10 cellular contexts compared by ENCODE assay signal in genomic region chrX:52692034-52692433, GRCh38. TPM values are rescaled to one million over a fixed set of nuclear protein-coding genes. Genes with fewer than 3 reads are reported as not detected.
"Had no signal": no experiment of that assay in that cellular context is flagged by ENCODE, and none has a peak within 500 bp of the region (broad histone marks: within the 10 kb centered on the region; RNA-seq: fewer than 3 reads in every experiment).

No MANE protein-coding gene starts in this region.

RNA-seq across cellular contexts. Expression of gene SSX2, which starts 14.9 kb away (rescaled TPM):
- total RNA-seq: OCI-LY7, PC-3, Peyer's patch, Right ventricle myocardium inferior, Right ventricle myocardium superior, RPMI7951, SJCRH30, SJSA1, SK-MEL-5 had no signal

RNA-seq across cellular contexts. Expression of gene SSX7, which starts 37.3 kb away (rescaled TPM):
- total RNA-seq: OCI-LY7, PC-3, PC-9, Peyer's patch, Right ventricle myocardium inferior, Right ventricle myocardium superior, RPMI7951, SJCRH30, SJSA1, SK-MEL-5 had no signal

RNA-seq across cellular contexts. Expression of gene SSX2B, which starts 59.0 kb away (rescaled TPM):
- total RNA-seq: OCI-LY7, PC-3, PC-9, Peyer's patch, Right ventricle myocardium inferior, Right ventricle myocardium superior, SJCRH30, SJSA1, SK-MEL-5 had no signal
